In the genomic region with DNA sequence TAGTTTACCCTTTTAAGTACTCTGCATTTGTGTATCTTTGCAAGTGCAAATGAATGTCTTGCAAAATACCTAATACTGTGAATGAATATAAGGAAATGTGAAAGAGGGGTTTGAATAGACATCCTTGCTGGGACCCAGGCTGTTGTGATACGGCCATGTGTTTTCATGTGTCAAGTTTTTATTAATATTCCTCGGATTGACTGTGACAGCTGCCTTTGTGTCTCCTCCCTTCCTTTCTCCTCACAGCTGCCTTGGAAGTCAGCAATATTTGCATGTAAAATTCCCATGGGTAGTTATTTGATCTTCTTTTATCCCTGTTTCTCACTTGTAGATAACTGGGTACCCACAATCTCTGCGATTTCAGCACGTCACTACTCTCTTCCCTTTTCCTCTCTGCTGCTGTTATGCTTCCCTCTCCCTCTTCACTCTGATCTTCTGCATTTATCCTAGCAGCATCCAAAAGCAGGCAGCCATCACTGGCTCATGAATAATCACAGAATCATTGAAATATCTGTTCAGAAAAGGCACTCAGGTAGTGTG, we compare ENCODE assay signal across 20 cellular contexts. TPM values are rescaled to one million over a fixed set of nuclear protein-coding genes. Genes with fewer than 3 reads are reported as not detected.
DNase-seq lines count a peak whose midpoint lies in the region; TF ChIP-seq lines count a peak whose summit lies in the region.
"Had no signal": no experiment of that assay in that cellular context is flagged by ENCODE, and none has a peak within 500 bp of the region (broad histone marks: within the 10 kb centered on the region; RNA-seq: fewer than 3 reads in every experiment).

No MANE protein-coding gene starts in this region.

- TF ChIP-seq EP300 in neural cell (conservative IDR thresholded peaks at IDR 0.05; ENCODE audit: poor library complexity, severe bottlenecking) (peak; percentile 90), sigmoid colon (IDR thresholded peaks at IDR 0.05) (no peak)

- H3K27me3 ChIP-seq in SJCRH30: no peaks in the 10 kb centered on the region
- H3K27me3 ChIP-seq in neural cell (ENCODE audit: insufficient read depth, low read depth, low read length): no peaks in the 10 kb centered on the region
- H3K27me3 ChIP-seq in sigmoid colon: no peaks in the 10 kb centered on the region
- H3K27me3 ChIP-seq: BE2C had no signal

- H3K36me3 ChIP-seq in SJCRH30: no peaks in the 10 kb centered on the region
- H3K36me3 ChIP-seq in neural cell (ENCODE audit: insufficient read depth, low read length): no peaks in the 10 kb centered on the region
- no peaks in the 10 kb centered on the region for H3K36me3 ChIP-seq in sigmoid colon
- H3K36me3 ChIP-seq: BE2C had no signal

- H3K4me1 ChIP-seq in SJCRH30 (peaks cover 22% of the 10 kb centered on the region), sigmoid colon (peaks cover 0 to 11% (median 9%) of the 10 kb centered on the region in 4 donors)
- H3K4me1 ChIP-seq: BE2C had no signal

- no peak for TF ChIP-seq CTCF in neural cell (IDR thresholded peaks at IDR 0.05; ENCODE audit: poor library complexity, severe bottlenecking)
- no peak for TF ChIP-seq CTCF in sigmoid colon (IDR thresholded peaks at IDR 0.05)

- peak overlapping the region; percentile 64 for H3K9ac ChIP-seq in neural cell (ENCODE audit: low read length)
- H3K9ac ChIP-seq: GM23248 had no signal

- H3K9me3 ChIP-seq in SJCRH30 (replicated peaks): no peaks in the 10 kb centered on the region; the same call in 1 of the 2 replicates
- no peaks in the 10 kb centered on the region for H3K9me3 ChIP-seq in neural cell (ENCODE audit: low read length)
- no peaks in the 10 kb centered on the region for H3K9me3 ChIP-seq in sigmoid colon
- H3K9me3 ChIP-seq: BE2C had no signal

- no peaks in the 10 kb centered on the region for H3K9me2 ChIP-seq in neural cell (ENCODE audit: insufficient read depth, low read length)

- peak overlapping the region; percentile 10 for H3K4me3 ChIP-seq in SJCRH30
- peak overlapping the region; percentile 60 for H3K4me3 ChIP-seq in neural cell (ENCODE audit: low read length)
- H3K4me3 ChIP-seq in sigmoid colon: no peak overlapping the region
- H3K4me3 ChIP-seq: GM12878, GM23248, SK-N-MC had no signal

- TF ChIP-seq POLR2A in sigmoid colon (IDR thresholded peaks at IDR 0.05): no peak

- WGBS in sigmoid colon, 2 donors: 60 to 61% methylated on average over 4 of the region's 4 CpGs

- peak; percentile 64 for DNase-seq in DMS 273 (lab: John Stamatoyannopoulos, UW; ENCODE audit: unreplicated experiment)
- peak; percentile 97 for DNase-seq in LHCN-M2 (ENCODE audit: low read depth)
- peak; percentile 82 to 95 for DNase-seq in SJCRH30
- DNase-seq in head of caudate nucleus: no peak
- DNase-seq in D341Med (ENCODE audit: low spot score): no peak
- no peak for DNase-seq in sigmoid colon
- no peak for DNase-seq in GM03348 (ENCODE audit: low spot score)
- DNase-seq: BE2C, GM23248, H9, HFFc6, Karpas-422, NCI-H1048, NCI-H1417 treated with DMSO at 0.1 percent for 48 hours, NCI-H187, PC-3, SW 1271 had no signal

- H2AFZ ChIP-seq in neural cell (ENCODE audit: low read depth, low read length): peak overlapping the region; percentile 30
- H2AFZ ChIP-seq: GM23248 had no signal

- H3K27ac ChIP-seq in SJCRH30 (peak overlapping the region; percentile 20), neural cell (ENCODE audit: low read length) (peak overlapping the region; percentile 91), sigmoid colon (peak overlapping the region in 1 of 4 donors; percentile 53)
- H3K27ac ChIP-seq: GM23248, SK-N-MC had no signal

- TF ChIP-seq RAD21 in neural cell (conservative IDR thresholded peaks at IDR 0.05): peak; percentile 38

- H3K79me2 ChIP-seq in neural cell (replicated peaks; ENCODE audit: insufficient read depth, low read length): no peaks in the 10 kb centered on the region

- H3F3A ChIP-seq in neural cell (ENCODE audit: insufficient read depth, low read length, poor library complexity, severe bottlenecking): no peaks in the 10 kb centered on the region

- intact Hi-C loops in head of caudate nucleus (cut with DNase I) (no loop called here), sigmoid colon (cut with DNase I) (no loop called here)

- H3K4me2 ChIP-seq in neural cell (ENCODE audit: low read length): peak overlapping the region; percentile 87

- H4K20me1 ChIP-seq in neural cell (ENCODE audit: insufficient read depth): no peaks in the 10 kb centered on the region

TF ChIP-seq in neural cell, 6 proteins besides CTCF, POLR2A, EP300 and RAD21:
- TF ChIP-seq SMC3 (conservative IDR thresholded peaks at IDR 0.05; ENCODE audit: poor library complexity) (peak; percentile 29), EZH2 (IDR thresholded peaks at IDR 0.05; ENCODE audit: borderline replicate concordance, insufficient read depth, low read length, poor library complexity, severe bottlenecking) (no peak), MXI1 (conservative IDR thresholded peaks at IDR 0.05; ENCODE audit: poor library complexity, severe bottlenecking) (peak; percentile 48), TAF1 (IDR thresholded peaks at IDR 0.05; ENCODE audit: low read depth) (no peak), POLR2AphosphoS5 (IDR thresholded peaks at IDR 0.05) (peak; percentile 68)
- TF ChIP-seq, protein P1, sequence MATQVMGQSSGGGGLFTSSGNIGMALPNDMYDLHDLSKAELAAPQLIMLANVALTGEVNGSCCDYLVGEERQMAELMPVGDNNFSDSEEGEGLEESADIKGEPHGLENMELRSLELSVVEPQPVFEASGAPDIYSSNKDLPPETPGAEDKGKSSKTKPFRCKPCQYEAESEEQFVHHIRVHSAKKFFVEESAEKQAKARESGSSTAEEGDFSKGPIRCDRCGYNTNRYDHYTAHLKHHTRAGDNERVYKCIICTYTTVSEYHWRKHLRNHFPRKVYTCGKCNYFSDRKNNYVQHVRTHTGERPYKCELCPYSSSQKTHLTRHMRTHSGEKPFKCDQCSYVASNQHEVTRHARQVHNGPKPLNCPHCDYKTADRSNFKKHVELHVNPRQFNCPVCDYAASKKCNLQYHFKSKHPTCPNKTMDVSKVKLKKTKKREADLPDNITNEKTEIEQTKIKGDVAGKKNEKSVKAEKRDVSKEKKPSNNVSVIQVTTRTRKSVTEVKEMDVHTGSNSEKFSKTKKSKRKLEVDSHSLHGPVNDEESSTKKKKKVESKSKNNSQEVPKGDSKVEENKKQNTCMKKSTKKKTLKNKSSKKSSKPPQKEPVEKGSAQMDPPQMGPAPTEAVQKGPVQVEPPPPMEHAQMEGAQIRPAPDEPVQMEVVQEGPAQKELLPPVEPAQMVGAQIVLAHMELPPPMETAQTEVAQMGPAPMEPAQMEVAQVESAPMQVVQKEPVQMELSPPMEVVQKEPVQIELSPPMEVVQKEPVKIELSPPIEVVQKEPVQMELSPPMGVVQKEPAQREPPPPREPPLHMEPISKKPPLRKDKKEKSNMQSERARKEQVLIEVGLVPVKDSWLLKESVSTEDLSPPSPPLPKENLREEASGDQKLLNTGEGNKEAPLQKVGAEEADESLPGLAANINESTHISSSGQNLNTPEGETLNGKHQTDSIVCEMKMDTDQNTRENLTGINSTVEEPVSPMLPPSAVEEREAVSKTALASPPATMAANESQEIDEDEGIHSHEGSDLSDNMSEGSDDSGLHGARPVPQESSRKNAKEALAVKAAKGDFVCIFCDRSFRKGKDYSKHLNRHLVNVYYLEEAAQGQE (IDR thresholded peaks at IDR 0.05; ENCODE audit: borderline replicate concordance): peak; percentile 94
TF ChIP-seq in neural cell: peak in this region for 4.

RNA-seq across cellular contexts. Expression of gene GPR156, which starts 9.4 kb away (rescaled TPM):
- 1.5 TPM in 2 replicates for total RNA-seq in LHCN-M2 (2014; rRNA removed)
- polyA plus RNA-seq in LHCN-M2 (2012): 0.41 TPM
- 0.91 TPM in 2 replicates for total RNA-seq in SJCRH30 (2014; rRNA removed; shearing (Covaris generic))
- 0.18 and 0.22 TPM in 2 replicates for polyA plus RNA-seq in neural cell
- 0.49 and 0.58 TPM in 2 replicates for polyA minus RNA-seq in neural cell
- 1 to 10 TPM in 3 of 4 donors, under 1 TPM in 1; 0.95 to 1.7 (median 1.3) TPM for total RNA-seq in sigmoid colon
- under 1 TPM in 1 of 3 donors, not detected in 2; 0.07 TPM for polyA plus RNA-seq in sigmoid colon
- total RNA-seq: GM23248 had no signal
- polyA plus RNA-seq: GM23248 had no signal

Comparison
In these comparisons a context has a peak if more than half of its experiments do, and no peak if none do; other contexts are left out.
1. DNase-seq: peak in DMS 273 (single experiment), LHCN-M2 (single experiment) and SJCRH30 (2 of 2); none in head of caudate nucleus (0 of 42), D341Med (single experiment), sigmoid colon (single experiment) and GM03348 (single experiment).
2. H3K4me3 ChIP-seq: peak in SJCRH30 (single experiment) and neural cell (single experiment); none in sigmoid colon (0 of 4).